In the genomic region with DNA sequence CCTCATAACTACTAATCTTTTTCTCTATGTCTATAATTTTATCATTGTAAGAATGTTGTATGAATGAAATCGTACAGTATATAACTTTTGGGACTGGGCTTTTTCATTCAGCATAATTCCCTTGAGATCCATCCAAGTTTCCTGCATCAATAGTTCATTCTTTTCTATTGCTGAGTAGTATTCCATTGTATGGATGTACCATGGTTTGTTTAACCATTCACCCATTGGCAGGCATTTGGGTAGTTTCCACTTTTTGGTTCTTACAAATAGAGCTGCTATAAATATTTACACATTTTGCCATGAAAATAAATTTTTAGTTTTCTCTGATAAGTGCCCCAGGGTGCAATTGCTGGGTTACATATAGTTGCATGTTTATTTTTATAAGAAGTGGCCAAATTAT, we compare ENCODE assay signal across 10 cellular contexts.
"Had no signal": no experiment of that assay in that cellular context is flagged by ENCODE, and none has a peak within 500 bp of the region (broad histone marks: within the 10 kb centered on the region; RNA-seq: fewer than 3 reads in every experiment).

No MANE protein-coding gene starts in this region.

- DNase-seq: GM23248, GOT3, H7, H9, HCEC 1CT, HFFc6 had no signal

- H3K4me3 ChIP-seq: GM23248, GM23338, HAP-1 had no signal

- H3K9ac ChIP-seq: GM23248 had no signal

- H3K27ac ChIP-seq: GM23248 had no signal

- ATAC-seq: GM23338, HCT116 had no signal

- H3K36me3 ChIP-seq: HAP-1 had no signal

- H3K4me2 ChIP-seq: GM23338 had no signal

- H3K9me3 ChIP-seq: HAP-1 had no signal

- H2AFZ ChIP-seq: GM23248, GM23338 had no signal

- FAIRE-seq: H54 had no signal
